In the genomic region with DNA sequence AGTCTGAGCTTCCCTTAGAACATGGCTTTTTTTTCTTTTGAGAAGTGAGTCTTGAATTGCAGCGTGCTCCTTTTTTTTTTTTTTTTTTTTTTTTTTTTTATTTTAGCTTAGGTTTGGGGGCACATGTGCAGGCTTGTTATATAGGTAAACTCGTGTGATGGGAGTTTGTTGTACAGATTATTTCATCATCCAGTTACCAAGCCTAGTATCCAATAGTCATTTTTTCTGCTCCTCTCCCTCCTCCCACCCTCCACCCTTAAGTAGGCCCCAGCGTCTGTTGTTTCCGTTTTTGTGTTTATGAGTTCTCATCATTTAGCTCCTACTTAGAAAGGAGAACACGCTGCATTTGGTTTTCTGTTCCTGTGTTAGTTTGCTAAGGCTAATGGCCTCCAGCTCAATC, we compare ENCODE assay signal across 20 cellular contexts.
DNase-seq lines count a peak whose midpoint lies in the region; ATAC-seq and TF ChIP-seq lines count a peak whose summit lies in the region.
"Had no signal": no experiment of that assay in that cellular context is flagged by ENCODE, and none has a peak within 500 bp of the region (broad histone marks: within the 10 kb centered on the region; RNA-seq: fewer than 3 reads in every experiment).

No MANE protein-coding gene starts in this region.

- DNase-seq in NCI-H2171 (lab: John Stamatoyannopoulos, UW) (peak; percentile 44), epithelial cell of prostate (ENCODE audit: low read depth, low spot score) (no peak), osteoblast (ENCODE audit: insufficient read length, low spot score, missing footprints) (no peak), globus pallidus (ENCODE audit: low spot score) (no peak)
- no peak for DNase-seq in stimulated activated CD4-positive, alpha-beta T cell treated with anti-CD3 and anti-CD28 coated beads, Interleukin-15, amount 100 ng/mL, for 24 hours
- DNase-seq: Caco-2; CD8-positive, alpha-beta T cell; Karpas-422; NCI-H1092; NCI-H1417 treated with DMSO at 0.1 percent for 48 hours; NCI-H1694 treated with DMSO at 0.1 percent for 48 hours; NCI-H2081 treated with DMSO at 0.1 percent for 48 hours; NCI-H446 treated with DMSO at 0.1 percent for 48 hours; NCI-H69; SJCRH30; T-cell had no signal

- no peaks in the 10 kb centered on the region for H3K4me1 ChIP-seq in osteoblast (ENCODE audit: insufficient read depth, low read length)
- H3K4me1 ChIP-seq: Caco-2, SJCRH30 had no signal

- H4K20me1 ChIP-seq in osteoblast (ENCODE audit: insufficient read depth, low read length) = no peaks in the 10 kb centered on the region

- H3K4me2 ChIP-seq in osteoblast (ENCODE audit: insufficient read depth, low read length) = no peak overlapping the region

- no peak overlapping the region for H2AFZ ChIP-seq in osteoblast (ENCODE audit: low read length)

- H3K9me3 ChIP-seq in osteoblast (ENCODE audit: low read depth, low read length) = no peaks in the 10 kb centered on the region

- no peak overlapping the region for H3K4me3 ChIP-seq in osteoblast (ENCODE audit: insufficient read depth, low read length)
- H3K4me3 ChIP-seq: SJCRH30 had no signal

- no peak for ATAC-seq in GM18870 (IDR thresholded peaks at IDR 0.05; ENCODE audit: unreplicated experiment)
- ATAC-seq: CD8-positive, alpha-beta T cell; SK-N-SH treated with all-trans-retinoic acid at 6 μM for 48 hours; T-cell had no signal

- no peaks in the 10 kb centered on the region for H3K27me3 ChIP-seq in osteoblast (ENCODE audit: insufficient read depth, low read length)
- H3K27me3 ChIP-seq: SJCRH30 had no signal

- no peaks in the 10 kb centered on the region for H3K79me2 ChIP-seq in osteoblast (ENCODE audit: insufficient read depth, low read length)

- no peak for TF ChIP-seq CTCF in VCaP (conservative IDR thresholded peaks at IDR 0.05)
- TF ChIP-seq CTCF in osteoblast (IDR thresholded peaks at IDR 0.05; ENCODE audit: extremely low read depth, low read depth, low read length) = no peak

- no peaks in the 10 kb centered on the region for H3K36me3 ChIP-seq in osteoblast (ENCODE audit: insufficient read depth, low read length)
- H3K36me3 ChIP-seq: SJCRH30 had no signal

- H3K27ac ChIP-seq in VCaP = peak overlapping the region; percentile 36; the same call in 1 of the 2 replicates
- peak overlapping the region; percentile 44 for H3K27ac ChIP-seq in epithelial cell of prostate
- H3K27ac ChIP-seq in osteoblast (ENCODE audit: low read depth, low read length) = no peak overlapping the region
- H3K27ac ChIP-seq: C4-2B, SJCRH30 had no signal
